Comparison of ENCODE assay signal across 8 cellular contexts in genomic region chr6:154868143-154868594, GRCh38.
DNase-seq lines count a peak whose midpoint lies in the region; ATAC-seq, FAIRE-seq and TF ChIP-seq lines count a peak whose summit lies in the region.

No MANE protein-coding gene starts in this region.

- H3K14ac ChIP-seq in trophoblast cell (ENCODE audit: low read length), result no peak overlapping the region

- intact Hi-C loops in activated CD4-positive, alpha-beta memory T cell treated with anti-CD3 and anti-CD28 coated beads for 36 hours (cut with micrococcal nuclease), result loop anchor here (1.0 to 2.0 kb wide), 3 partner anchors 60 to 303 kb away; no protein-coding TSS in a partner anchor

- no CpG with 5 or more reads among the region's 6 CpGs for WGBS in trophoblast cell (ENCODE audit: extremely low coverage, insufficient coverage, insufficient read length)

- H3K27me3 ChIP-seq in DND-41 (ENCODE audit: insufficient read depth, low read length, poor library complexity), result no peaks in the 10 kb centered on the region
- no peaks in the 10 kb centered on the region for H3K27me3 ChIP-seq in trophoblast cell (ENCODE audit: insufficient read depth, low read length)

- H3K79me1 ChIP-seq in trophoblast cell (ENCODE audit: low read length), result no peaks in the 10 kb centered on the region

- no peak overlapping the region for H4K8ac ChIP-seq in trophoblast cell (ENCODE audit: low read depth, low read length)

- no peak overlapping the region for H2AK5ac ChIP-seq in trophoblast cell (ENCODE audit: low read length)

- no peaks in the 10 kb centered on the region for H3K9me3 Mint-ChIP-seq in activated CD4-positive, alpha-beta memory T cell treated with anti-CD3 and anti-CD28 coated beads for 36 hours

- peaks cover 15% of the 10 kb centered on the region for H3K4me1 Mint-ChIP-seq in activated CD4-positive, alpha-beta memory T cell treated with anti-CD3 and anti-CD28 coated beads for 36 hours (ENCODE audit: low read depth)

- no peak overlapping the region for H4K12ac ChIP-seq in trophoblast cell (ENCODE audit: low read depth, low read length)

- H3K9me3 ChIP-seq in DND-41 (ENCODE audit: insufficient read depth, low read length, severe bottlenecking) (no peaks in the 10 kb centered on the region), trophoblast cell (ENCODE audit: insufficient read depth, low read depth, low read length) (no peaks in the 10 kb centered on the region)

- no peak for FAIRE-seq in GM12892 (lab: Jason Lieb, UNC)

- H3K27me3 Mint-ChIP-seq in activated CD4-positive, alpha-beta memory T cell treated with anti-CD3 and anti-CD28 coated beads for 36 hours, result no peaks in the 10 kb centered on the region

- ATAC-seq in DND-41 (ENCODE audit: insufficient read depth, low read depth), result peak; percentile 62; the same call in 2 of the 3 replicates

- H2BK120ac ChIP-seq in trophoblast cell (ENCODE audit: insufficient read depth, low read length, poor library complexity), result no peak overlapping the region

- CTCF ChIA-PET in activated CD4-positive, alpha-beta memory T cell treated with anti-CD3 and anti-CD28 coated beads for 36 hours (lab: Charles Lee), result interaction anchor here (0.6 to 2.0 kb wide), 14 partner anchors 9 to 413 kb away, joined by 3 to 15 read pairs (median 3); no protein-coding TSS in a partner anchor

- no peak for TF ChIP-seq POLR2A in GM12892 (IDR thresholded peaks at IDR 0.05; ENCODE audit: low read depth, low read length)

- peaks cover 4% of the 10 kb centered on the region for H3K36me3 Mint-ChIP-seq in activated CD4-positive, alpha-beta memory T cell treated with anti-CD3 and anti-CD28 coated beads for 36 hours

- POLR2A ChIA-PET in activated CD4-positive, alpha-beta memory T cell treated with anti-CD3 and anti-CD28 coated beads for 36 hours (lab: Charles Lee), result interaction anchor here (0.6 kb wide), 1 partner anchor 309 kb away, joined by 3 read pairs; no protein-coding TSS in a partner anchor

- no peak overlapping the region for H3K27ac Mint-ChIP-seq in activated CD4-positive, alpha-beta memory T cell treated with anti-CD3 and anti-CD28 coated beads for 36 hours

- H3K79me2 ChIP-seq in DND-41 (ENCODE audit: insufficient read depth, low read length) (peaks cover 6% of the 10 kb centered on the region; the same call in 1 of the 2 replicates), trophoblast cell (ENCODE audit: control insufficient read depth, insufficient read depth, low read length, poor library complexity) (no peaks in the 10 kb centered on the region)

- H3K4ac ChIP-seq in trophoblast cell (ENCODE audit: low read depth, low read length), result no peak overlapping the region

- no peak overlapping the region for H2AFZ ChIP-seq in DND-41 (ENCODE audit: low read depth, low read length)
- H2AFZ ChIP-seq in trophoblast cell (ENCODE audit: insufficient read depth, low read length, poor library complexity), result no peak overlapping the region

- H3K4me3 Mint-ChIP-seq in activated CD4-positive, alpha-beta memory T cell treated with anti-CD3 and anti-CD28 coated beads for 36 hours, result no peak overlapping the region

- H3K27ac ChIP-seq in DND-41 (ENCODE audit: low read length), result no peak overlapping the region
- H3K27ac ChIP-seq in trophoblast cell (ENCODE audit: low read depth, low read length), result no peak overlapping the region

- H3K4me2 ChIP-seq in DND-41 (ENCODE audit: insufficient read depth, low read length) (no peak overlapping the region), trophoblast cell (ENCODE audit: low read length) (no peak overlapping the region)

- H3K36me3 ChIP-seq in DND-41 (ENCODE audit: insufficient read depth, low read length) (no peaks in the 10 kb centered on the region), trophoblast cell (ENCODE audit: control insufficient read depth in 1 of 2, insufficient read depth in 2 of 2, low read length in 2 of 2) (no peaks in the 10 kb centered on the region)

- no peak overlapping the region for H2BK12ac ChIP-seq in trophoblast cell (ENCODE audit: low read length)

- H3K9ac ChIP-seq in DND-41 (ENCODE audit: low read depth, low read length), result no peak overlapping the region
- no peak overlapping the region for H3K9ac ChIP-seq in trophoblast cell (ENCODE audit: low read length)

- no peak for DNase-seq in DND-41
- peak; percentile 15 for DNase-seq in HuH-7.5 (ENCODE audit: low spot score)
- DNase-seq in SHP77 treated with DMSO at 0.1 percent for 48 hours (lab: John Stamatoyannopoulos, UW), result peak; percentile 18
- peak; percentile 75 for DNase-seq in fibroblast of mammary gland (ENCODE audit: low read depth)
- DNase-seq in trophoblast cell, result peak; percentile 6 to 78
- DNase-seq in GM12892 (ENCODE audit: insufficient read length), result no peak
- no peak for DNase-seq in activated CD4-positive, alpha-beta memory T cell treated with anti-CD3 and anti-CD28 coated beads for 36 hours
- no peak for DNase-seq in stimulated activated CD4-positive, alpha-beta T cell treated with anti-CD3 and anti-CD28 coated beads, Interleukin-2, amount 100 ng/mL, for 48 hours

- H3K4me3 ChIP-seq in DND-41 (ENCODE audit: low read depth in 1 of 2, low read length in 2 of 2) (no peak overlapping the region), fibroblast of mammary gland (ENCODE audit: control insufficient read depth, low read depth, low read length) (no peak overlapping the region), trophoblast cell (ENCODE audit: low read depth, low read length) (no peak overlapping the region)

- H3K4me1 ChIP-seq in DND-41 (ENCODE audit: insufficient read depth, low read length), result no peaks in the 10 kb centered on the region; the same call in 1 of the 2 replicates
- H3K4me1 ChIP-seq in trophoblast cell (ENCODE audit: control insufficient read depth in 1 of 2, insufficient read depth in 2 of 2, low read length in 2 of 2), result no peaks in the 10 kb centered on the region

- H3K23ac ChIP-seq in trophoblast cell (ENCODE audit: low read length), result no peak overlapping the region

- TF ChIP-seq CTCF in DND-41 (IDR thresholded peaks at IDR 0.05; ENCODE audit: borderline replicate concordance, extremely low read depth, low read length, poor library complexity, severe bottlenecking) (peak; percentile 67), fibroblast of mammary gland (conservative IDR thresholded peaks at IDR 0.05; ENCODE audit: control insufficient read depth, insufficient read depth, low read depth, low read length) (peak; percentile 88)

- no peak overlapping the region for H3K18ac ChIP-seq in trophoblast cell (ENCODE audit: low read length)

- no peak overlapping the region for H4K91ac ChIP-seq in trophoblast cell (ENCODE audit: low read depth, low read length)

- no peak overlapping the region for H2BK5ac ChIP-seq in trophoblast cell (ENCODE audit: low read depth, low read length, poor library complexity)

- H4K20me1 ChIP-seq in DND-41 (ENCODE audit: insufficient read depth, low read length), result peaks cover 20% of the 10 kb centered on the region

Comparison
In these comparisons a context has a peak if more than half of its experiments do, and no peak if none do; other contexts are left out.
1. DNase-seq: peak in HuH-7.5 (single experiment), SHP77 treated with DMSO at 0.1 percent for 48 hours (single experiment), fibroblast of mammary gland (single experiment) and trophoblast cell (2 of 2); none in DND-41 (single experiment), GM12892 (single experiment), activated CD4-positive, alpha-beta memory T cell treated with anti-CD3 and anti-CD28 coated beads for 36 hours (single experiment) and stimulated activated CD4-positive, alpha-beta T cell treated with anti-CD3 and anti-CD28 coated beads, Interleukin-2, amount 100 ng/mL, for 48 hours (0 of 2).